In the genomic region with DNA sequence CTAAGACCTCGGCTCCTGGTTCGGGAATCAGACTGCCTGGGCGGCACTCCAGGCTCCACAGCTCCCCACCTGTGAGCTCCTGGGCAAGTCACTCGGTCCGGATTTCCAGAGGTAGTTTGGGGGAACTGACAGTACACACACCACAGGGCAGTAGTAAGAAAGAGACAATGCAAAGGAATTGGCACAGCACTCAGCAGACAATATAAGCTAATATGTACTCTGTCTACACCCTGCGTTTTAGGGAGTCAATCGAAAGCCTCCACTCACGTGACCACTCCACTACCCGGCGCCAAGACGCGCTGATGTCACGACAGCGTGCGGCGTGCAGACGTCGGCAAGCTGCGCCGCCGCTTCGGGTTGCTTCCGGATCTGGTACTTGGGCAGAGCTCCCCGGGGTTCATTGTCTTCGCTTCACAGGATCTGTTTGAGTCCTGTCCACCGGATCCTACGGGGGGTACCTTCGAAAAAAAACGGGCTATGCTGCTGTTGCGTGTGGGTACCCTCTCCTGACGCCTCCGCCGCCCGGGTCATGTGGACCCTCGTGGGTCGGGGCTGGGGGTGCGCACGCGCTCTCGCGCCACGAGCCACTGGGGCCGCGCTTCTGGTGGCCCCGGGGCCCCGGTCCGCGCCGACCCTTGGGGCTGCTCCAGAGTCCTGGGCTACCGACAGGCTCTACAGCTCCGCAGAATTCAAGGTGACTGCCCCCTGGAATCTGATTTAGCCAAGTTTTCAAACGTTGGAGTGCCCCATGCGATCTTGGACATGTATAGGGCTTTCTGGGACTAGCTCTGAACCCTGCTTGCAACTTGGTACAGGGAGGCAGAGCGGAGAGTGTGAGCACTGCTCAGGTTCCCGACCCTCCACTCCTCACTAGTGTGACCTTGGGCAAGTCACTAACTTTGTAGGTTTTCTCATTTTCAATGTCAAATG, we compare ENCODE assay signal across 8 cellular contexts. TPM values are rescaled to one million over a fixed set of nuclear protein-coding genes. Genes with fewer than 3 reads are reported as not detected.
DNase-seq lines count a peak whose midpoint lies in the region; ATAC-seq and TF ChIP-seq lines count a peak whose summit lies in the region.

A gene with protein sequence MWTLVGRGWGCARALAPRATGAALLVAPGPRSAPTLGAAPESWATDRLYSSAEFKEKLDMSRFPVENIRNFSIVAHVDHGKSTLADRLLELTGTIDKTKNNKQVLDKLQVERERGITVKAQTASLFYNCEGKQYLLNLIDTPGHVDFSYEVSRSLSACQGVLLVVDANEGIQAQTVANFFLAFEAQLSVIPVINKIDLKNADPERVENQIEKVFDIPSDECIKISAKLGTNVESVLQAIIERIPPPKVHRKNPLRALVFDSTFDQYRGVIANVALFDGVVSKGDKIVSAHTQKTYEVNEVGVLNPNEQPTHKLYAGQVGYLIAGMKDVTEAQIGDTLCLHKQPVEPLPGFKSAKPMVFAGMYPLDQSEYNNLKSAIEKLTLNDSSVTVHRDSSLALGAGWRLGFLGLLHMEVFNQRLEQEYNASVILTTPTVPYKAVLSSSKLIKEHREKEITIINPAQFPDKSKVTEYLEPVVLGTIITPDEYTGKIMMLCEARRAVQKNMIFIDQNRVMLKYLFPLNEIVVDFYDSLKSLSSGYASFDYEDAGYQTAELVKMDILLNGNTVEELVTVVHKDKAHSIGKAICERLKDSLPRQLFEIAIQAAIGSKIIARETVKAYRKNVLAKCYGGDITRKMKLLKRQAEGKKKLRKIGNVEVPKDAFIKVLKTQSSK (plus strand): TSS at position 327 of the 930 bp plus-strand sequence. CDS start 203 bp downstream, at position 530.

- ATAC-seq in GM19468 (IDR thresholded peaks at IDR 0.05; ENCODE audit: extremely low read depth, unreplicated experiment) (peak; percentile 98), lung (ENCODE audit: insufficient read depth, low FRiP score) (peak; percentile 96)

- peak within 1 kb of the TSS; percentile 95 to 99 (median 97) for H3K4me3 Mint-ChIP-seq in CD8-positive, alpha-beta memory T cell

- no peaks in the 10 kb centered on the region for H3K27me3 ChIP-seq in CD8-positive, alpha-beta memory T cell (ENCODE audit: insufficient read depth, low read length, poor library complexity, severe bottlenecking)
- no peaks in the 10 kb centered on the region for H3K27me3 ChIP-seq in lung (ENCODE audit: control insufficient read depth, insufficient read depth)

- H3K9me3 Mint-ChIP-seq in CD8-positive, alpha-beta memory T cell = no peaks in the 10 kb centered on the region

- peaks cover 27% of the 10 kb centered on the region for H3K4me1 ChIP-seq in CD8-positive, alpha-beta memory T cell (ENCODE audit: insufficient read depth, low read length)
- peaks cover 0 to 3% of the 10 kb centered on the region in 2 donors for H3K4me1 ChIP-seq in lung (ENCODE audit: control insufficient read depth in 2 of 2, insufficient read depth in 2 of 2, low read length in 2 of 2)

- peak within 1 kb of the TSS; percentile 89 for H3K4me3 ChIP-seq in CD8-positive, alpha-beta memory T cell (ENCODE audit: low read length)
- H3K4me3 ChIP-seq in lung = peak within 1 kb of the TSS; percentile 93

- POLR2A ChIA-PET in CD8-positive, alpha-beta memory T cell (lab: Charles Lee) = interaction anchor here (0.6 to 2.6 kb wide), 4 partner anchors 18 to 48 kb away, joined by 3 to 29 read pairs (median 4); a partner anchor contains a TSS

- CTCF ChIA-PET in CD8-positive, alpha-beta memory T cell (lab: Charles Lee) = interaction anchor here (0.9 to 2.0 kb wide), 4 partner anchors 9 to 47 kb away, joined by 3 to 7 read pairs (median 3); a partner anchor contains a TSS

- H3K9me3 ChIP-seq in CD8-positive, alpha-beta memory T cell (ENCODE audit: low read length) = no peaks in the 10 kb centered on the region
- H3K9me3 ChIP-seq in lung (ENCODE audit: control insufficient read depth in 2 of 2, insufficient read depth in 1 of 2, low read length in 1 of 2) = no peaks in the 10 kb centered on the region

- H3K36me3 ChIP-seq in CD8-positive, alpha-beta memory T cell (ENCODE audit: insufficient read depth, low read length) = peaks cover 11% of the 10 kb centered on the region
- H3K36me3 ChIP-seq in lung (ENCODE audit: control insufficient read depth in 2 of 2, insufficient read depth in 2 of 2, low read length in 2 of 2) = peaks cover under 1 to 4% of the 10 kb centered on the region in 2 donors

- WGBS in lung, 2 donors = 0% methylated on average over 55 of the region's 55 CpGs

- peak within 1 kb of the TSS; percentile 94 for H3K27ac ChIP-seq in CD8-positive, alpha-beta memory T cell (ENCODE audit: low read depth, low read length)
- H3K27ac ChIP-seq in lung (ENCODE audit: low read depth in 1 of 2, low read length in 1 of 2) = peak within 1 kb of the TSS; percentile 96 to 98

- peak; percentile 76 to 92 (median 87) for DNase-seq in CD8-positive, alpha-beta memory T cell
- DNase-seq in HS-5 (ENCODE audit: low read depth) = peak; percentile 61
- DNase-seq in NK-92 treated with Interleukin-12 subunit alpha and Interleukin-12 subunit beta, amount 100 ng/mL, for 24 hours (lab: John Stamatoyannopoulos, UW) = peak; percentile 79
- peak; percentile 94 for DNase-seq in activated CD8-positive, alpha-beta memory T cell treated with anti-CD3 and anti-CD28 coated beads for 24 hours
- peak; percentile 70 for DNase-seq in effector CD8-positive, alpha-beta T cell (lab: John Stamatoyannopoulos, UW)
- peak; percentile 90 for DNase-seq in lung (ENCODE audit: low spot score)
- peak; percentile 72 to 82 (median 76) for DNase-seq in stimulated activated CD4-positive, alpha-beta T cell treated with anti-CD3 and anti-CD28 coated beads, TNF-alpha, amount 100 ng/mL, for 4 hours (ENCODE audit: low read depth in 3 of 3)

- TF ChIP-seq CTCF in lung (IDR thresholded peaks at IDR 0.05; ENCODE audit: control extremely low read depth, extremely low read depth) = no peak

- peaks cover 0 to 30% (median 0%) of the 10 kb centered on the region in 3 donors for H3K36me3 Mint-ChIP-seq in CD8-positive, alpha-beta memory T cell

- peak within 1 kb of the TSS; percentile 98 to 100 (median 99) for H3K27ac Mint-ChIP-seq in CD8-positive, alpha-beta memory T cell

- peaks cover 0 to 3% of the 10 kb centered on the region in 2 donors for H3K27me3 Mint-ChIP-seq in CD8-positive, alpha-beta memory T cell

- H3K4me1 Mint-ChIP-seq in CD8-positive, alpha-beta memory T cell = peaks cover 34 to 55% (median 50%) of the 10 kb centered on the region in 3 donors

RNA-seq across cellular contexts. Expression of the gene that starts here (rescaled TPM):
- total RNA-seq in CD8-positive, alpha-beta memory T cell = 10 to 100 TPM; 41.3 to 43.0 TPM
- polyA plus RNA-seq in CD8-positive, alpha-beta memory T cell = 8.7 TPM
- total RNA-seq in lung = 10 to 100 TPM; 20.9 to 27.4 TPM
- 10 to 100 TPM in 1 of 2 donors, 1 to 10 TPM in 1; 9.2 to 13.4 TPM for polyA plus RNA-seq in lung

Comparison
In these comparisons a context has a peak if more than half of its experiments do, and no peak if none do; other contexts are left out.
1. Peak in every context shown above with its lines: DNase-seq, ATAC-seq, H3K4me3 ChIP-seq and H3K27ac ChIP-seq.